8 cellular contexts compared by ENCODE assay signal in genomic region chr6:155315516-155315871, GRCh38. TPM values are rescaled to one million over a fixed set of nuclear protein-coding genes. Genes with fewer than 3 reads are reported as not detected.
DNase-seq lines count a peak whose midpoint lies in the region; ATAC-seq, FAIRE-seq and TF ChIP-seq lines count a peak whose summit lies in the region.

No MANE protein-coding gene starts in this region.

- peak overlapping the region; percentile 86 for H3K4me2 ChIP-seq in GM12878 (ENCODE audit: control insufficient read depth, insufficient read depth)

- H3K27me3 ChIP-seq in HUES6 (ENCODE audit: control insufficient read depth, insufficient read depth, low read length) = no peaks in the 10 kb centered on the region
- H3K27me3 ChIP-seq in GM12878 (replicated peaks in 1 of 2; ENCODE audit: control insufficient read depth in 2 of 2, insufficient read depth in 2 of 2, low read length in 1 of 2) = no peaks in the 10 kb centered on the region
- H3K27me3 ChIP-seq in muscle layer of duodenum (ENCODE audit: low read depth, low read length) = no peaks in the 10 kb centered on the region

- intact Hi-C loops in GM12878 (cut with micrococcal nuclease; ENCODE audit: unreplicated experiment) = loop anchor here (2.0 to 10.0 kb wide), 3 partner anchors 139 to 1379 kb away; partner anchors contain the start of gene SCAF8

- 2% methylated on average over 3 of the region's 3 CpGs for WGBS in GM12878 (ENCODE audit: insufficient coverage, insufficient replicate concordance, low lambda C conversion rate, missing lambda C conversion rate)

- H2AFZ ChIP-seq in GM12878 (ENCODE audit: control insufficient read depth, low read depth, low read length) = peak overlapping the region; percentile 84

- DNase-seq in AML-193 (lab: John Stamatoyannopoulos, UW) (peak; percentile 25 to 33), GM12878 (ENCODE audit: low read depth, low spot score) (no peak), LoVo (ENCODE audit: low spot score) (no peak)
- DNase-seq in activated CD8-positive, alpha-beta memory T cell treated with anti-CD3 and anti-CD28 coated beads, Interleukin-2, amount 50 U/mL, for 4 hours = no peak

- BruUV-seq in GM12878 (replicated peaks; lab: Mats Ljungman, UMichigan) = no TSS peak

- no peak for ATAC-seq in GM12878
- no peak for ATAC-seq in HG03521 (IDR thresholded peaks at IDR 0.05; ENCODE audit: unreplicated experiment)
- no peak for ATAC-seq in GM21526 (IDR thresholded peaks at IDR 0.05; ENCODE audit: low FRiP score, unreplicated experiment)

- 0 out of 2 replicates have a peak, but pooled peaks cover 3% of the 10 kb centered on the region for H3K4me1 ChIP-seq in HUES6 (ENCODE audit: control insufficient read depth, insufficient read depth, low read length)
- H3K4me1 ChIP-seq in GM12878 (ENCODE audit: control insufficient read depth, insufficient read depth, low read length) = no peaks in the 10 kb centered on the region; the same call in 1 of the 2 replicates
- H3K4me1 ChIP-seq in muscle layer of duodenum (ENCODE audit: control insufficient read depth in 1 of 2, insufficient read depth in 2 of 2, low read length in 2 of 2) = peaks cover 0 to 4% of the 10 kb centered on the region in 2 donors

- H3K4me3 ChIP-seq in HUES6 (ENCODE audit: low read depth, low read length) (peak overlapping the region; percentile 69), GM12878 (peak overlapping the region; percentile 67), muscle layer of duodenum (ENCODE audit: low read depth in 1 of 2, low read length in 2 of 2) (peak overlapping the region; percentile 77 to 96)

- SMC1A ChIA-PET in GM12878 (lab: Charles Lee; ENCODE audit: uncharacterized antibody, unreplicated experiment) = interaction anchor here (0.6 to 5.7 kb wide), 29 partner anchors 9 to 1928 kb away, joined by 3 to 66 read pairs (median 3); no protein-coding TSS in a partner anchor

- TF ChIP-seq CTCF in GM12878 (IDR thresholded peaks at IDR 0.05 in 2 of 3, conservative IDR thresholded peaks at IDR 0.05 in 1 of 3; ENCODE audit: control insufficient read depth in 2 of 3, extremely low read depth in 1 of 3, insufficient read depth in 1 of 3, low read depth in 3 of 3, low read length in 3 of 3) = no peak

- TF ChIP-seq POLR2A in GM12878 (IDR thresholded peaks at IDR 0.05; ENCODE audit: low read depth, low read length) = no peak

- H3K9me3 ChIP-seq in HUES6 (ENCODE audit: control insufficient read depth, insufficient read depth, low read depth, low read length) (no peaks in the 10 kb centered on the region), GM12878 (replicated peaks; ENCODE audit: control insufficient read depth, insufficient read depth, low read length) (peaks cover 2% of the 10 kb centered on the region; the same call in 1 of the 3 replicates), muscle layer of duodenum (ENCODE audit: control insufficient read depth in 1 of 2, low read length in 2 of 2) (no peaks in the 10 kb centered on the region)

- H3K36me3 ChIP-seq in HUES6 (ENCODE audit: control insufficient read depth, insufficient read depth, low read length) = peaks cover 10% of the 10 kb centered on the region
- H3K36me3 ChIP-seq in GM12878 (ENCODE audit: control insufficient read depth in 2 of 2, insufficient read depth in 2 of 2, low read length in 1 of 2) = peaks cover 0 to 7% of the 10 kb centered on the region in 2 experiments; a peak in 2 of 4 replicates
- H3K36me3 ChIP-seq in muscle layer of duodenum (ENCODE audit: control insufficient read depth in 1 of 2, insufficient read depth in 2 of 2, low read length in 2 of 2) = peaks cover 0 to 3% of the 10 kb centered on the region in 2 donors

- CTCF ChIA-PET in GM12878 (lab: Yijun Ruan, JAX) = interaction anchor here (0.6 to 6.1 kb wide), 15 partner anchors 12 to 640 kb away, joined by 3 to 54 read pairs (median 7); no protein-coding TSS in a partner anchor

- H3K79me2 ChIP-seq in GM12878 (ENCODE audit: control insufficient read depth, insufficient read depth, low read length) = peaks cover 20% of the 10 kb centered on the region

- H4K20me1 ChIP-seq in GM12878 (ENCODE audit: control insufficient read depth, insufficient read depth) = no peaks in the 10 kb centered on the region

- RAD21 ChIA-PET in GM12878 (lab: Charles Lee; ENCODE audit: unreplicated experiment) = interaction anchor here (0.8 to 7.0 kb wide), 20 partner anchors 9 to 640 kb away, joined by 3 to 54 read pairs (median 4); partner anchors contain the start of gene CLDN20

- no peak for TF ChIP-seq EP300 in GM12878 (IDR thresholded peaks at IDR 0.05; ENCODE audit: borderline replicate concordance in 1 of 2, control insufficient read depth in 1 of 2, low read depth in 2 of 2, low read length in 2 of 2)

- FAIRE-seq in GM12878 (lab: Jason Lieb, UNC) = no peak

- no peak overlapping the region for H3K9ac ChIP-seq in HUES6 (ENCODE audit: low read length)
- peak overlapping the region; percentile 62 for H3K9ac ChIP-seq in GM12878 (ENCODE audit: control insufficient read depth, insufficient read depth, low read length)

- in situ Hi-C loops in GM12878 (cut with MboI) = no loop called here

- H3K27ac ChIP-seq in HUES6 (ENCODE audit: low read depth, low read length) (no peak overlapping the region), GM12878 (ENCODE audit: control insufficient read depth, insufficient read depth) (peak overlapping the region; percentile 88), muscle layer of duodenum (ENCODE audit: low read length) (peak overlapping the region; percentile 88)

- POLR2A ChIA-PET in GM12878 (lab: Charles Lee) = interaction anchor here (0.6 to 1.5 kb wide), 23 partner anchors 12 to 1616 kb away, joined by 3 to 6 read pairs (median 4); no protein-coding TSS in a partner anchor

- TF ChIP-seq RAD21 in GM12878 (IDR thresholded peaks at IDR 0.05; ENCODE audit: insufficient read depth, low read depth, low read length) = no peak

TF ChIP-seq in GM12878, 131 proteins besides CTCF, POLR2A, EP300 and RAD21:
- TF ChIP-seq SRF (IDR thresholded peaks at IDR 0.05; ENCODE audit: low read depth in 2 of 2, low read length in 2 of 2) (no peak), JUNB (IDR thresholded peaks at IDR 0.05) (0 out of 2 replicates have a peak, but pooled peaks have one; percentile 8)

RNA-seq across cellular contexts. Expression of gene TFB1M, which starts 1.2 kb away (rescaled TPM):
- total RNA-seq in GM12878 (2013; cell fraction: nucleolus; rRNA removed) = 122 and 123 TPM in 2 replicates
- total RNA-seq in GM12878 (2014; rRNA removed) (29.9 and 34.7 TPM in 2 replicates), GM12878 (2014; rRNA removed; fragmentation: Illumina TruSeq; extraction: Trizol) (37.4 and 37.7 TPM in 2 replicates), GM12878 (2021) (35.9 and 36.1 TPM in 2 replicates)
- polyA plus RNA-seq in GM12878 (2011; ENCODE audit: low read depth) = 19.2 TPM
- polyA plus RNA-seq in GM12878 (2011; rRNA removed) (55.6 and 59.6 TPM in 2 replicates), GM12878 (2014; fragmentation: Illumina TruSeq; extraction: Trizol) (32.2 and 37.7 TPM in 2 replicates), GM12878 (2014; fragmentation: Nextera tagmentation; extraction: Ambion mirVana) (100 to 1,000 TPM in 1 of 2 experiments, 10 to 100 TPM in 1; 95.8 to 117 TPM), GM12878 (2014; rRNA removed) (28.0 and 35.7 TPM in 2 replicates), GM12878 (2016; fragmentation: Nextera tagmentation; extraction: Ambion mirVana) (10 to 100 TPM; 45.2 to 53.2 TPM)
- polyA plus RNA-seq in GM12878 (2011; cell fraction: cytosol; rRNA removed) = 35.8 and 36.2 TPM in 2 replicates
- polyA plus RNA-seq in GM12878 (2011; cell fraction: nucleus; rRNA removed) = 52.0 and 66.4 TPM in 2 replicates
- polyA plus RNA-seq in GM12878 (2012) = 14.2 and 24.2 TPM in 2 replicates
- polyA minus RNA-seq in GM12878 (2011; rRNA and poly(A)+ RNA removed) = 44.2 and 51.9 TPM in 2 replicates
- polyA minus RNA-seq in GM12878 (2011; cell fraction: cytosol; rRNA and poly(A)+ RNA removed) = 12.8 and 14.3 TPM in 2 replicates
- 64.9 and 86.9 TPM in 2 replicates for polyA minus RNA-seq in GM12878 (2011; cell fraction: nucleus; rRNA and poly(A)+ RNA removed)

RNA-seq across cellular contexts. Expression of gene CLDN20, which starts 51.7 kb away (rescaled TPM):
- not detected in 2 replicates for total RNA-seq in GM12878 (2013; cell fraction: nucleolus; rRNA removed)
- not detected in 2 replicates for total RNA-seq in GM12878 (2014; rRNA removed)
- total RNA-seq in GM12878 (2014; rRNA removed; fragmentation: Illumina TruSeq; extraction: Trizol) = not detected in 2 replicates
- not detected in 2 replicates for total RNA-seq in GM12878 (2021)
- polyA plus RNA-seq in GM12878 (2011; ENCODE audit: low read depth) = not detected
- polyA plus RNA-seq in GM12878 (2011; rRNA removed) = not detected in 2 replicates
- 0.06 TPM in 1 of 2 replicates, not detected in the other for polyA plus RNA-seq in GM12878 (2011; cell fraction: cytosol; rRNA removed)
- not detected in 2 replicates for polyA plus RNA-seq in GM12878 (2011; cell fraction: nucleus; rRNA removed)
- 0.31 and 0.51 TPM in 2 replicates for polyA plus RNA-seq in GM12878 (2012)
- not detected in 2 replicates for polyA plus RNA-seq in GM12878 (2014; fragmentation: Illumina TruSeq; extraction: Trizol)
- polyA plus RNA-seq in GM12878 (2014; fragmentation: Nextera tagmentation; extraction: Ambion mirVana) = not detected
- polyA plus RNA-seq in GM12878 (2014; rRNA removed) = not detected in 2 replicates
- polyA plus RNA-seq in GM12878 (2016; fragmentation: Nextera tagmentation; extraction: Ambion mirVana) = under 1 TPM; 0.13 to 0.23 TPM
- not detected in 2 replicates for polyA minus RNA-seq in GM12878 (2011; rRNA and poly(A)+ RNA removed)
- polyA minus RNA-seq in GM12878 (2011; cell fraction: cytosol; rRNA and poly(A)+ RNA removed) = not detected in 2 replicates
- polyA minus RNA-seq in GM12878 (2011; cell fraction: nucleus; rRNA and poly(A)+ RNA removed) = 0.24 TPM in 1 of 2 replicates, not detected in the other

Comparison
In these comparisons a context has a peak if more than half of its experiments do, and no peak if none do; other contexts are left out.
1. DNase-seq: peak in AML-193 (2 of 2); none in GM12878 (single experiment), LoVo (single experiment) and activated CD8-positive, alpha-beta memory T cell treated with anti-CD3 and anti-CD28 coated beads, Interleukin-2, amount 50 U/mL, for 4 hours (single experiment).
2. Peak in every context shown above with its lines, with median percentiles within 50 percentile points of each other: H3K4me3 ChIP-seq.